8 cellular contexts compared by ENCODE assay signal in genomic region chr5:159207222-159207615, GRCh38. TPM values are rescaled to one million over a fixed set of nuclear protein-coding genes. Genes with fewer than 3 reads are reported as not detected.
DNase-seq lines count a peak whose midpoint lies in the region; ATAC-seq and TF ChIP-seq lines count a peak whose summit lies in the region.

No MANE protein-coding gene starts in this region.

- peaks cover 44% of the 10 kb centered on the region for H4K20me1 ChIP-seq in OCI-LY3 (ENCODE audit: insufficient read depth, low read length)

- H3K4me2 ChIP-seq in OCI-LY3 (ENCODE audit: low read length), result peak overlapping the region; percentile 90

- ATAC-seq in CD4-positive, CD25-positive, alpha-beta regulatory T cell (ENCODE audit: low read depth in 2 of 2), result no peak

- H3K27ac ChIP-seq in CD4-positive, CD25-positive, alpha-beta regulatory T cell (ENCODE audit: insufficient read depth, low read length, poor library complexity, severe bottlenecking), result peak overlapping the region; percentile 84
- H3K27ac ChIP-seq in OCI-LY3 (ENCODE audit: low read length) (peak overlapping the region; percentile 94), endodermal cell (ENCODE audit: low read depth, low read length) (peak overlapping the region; percentile 90), neutrophil (peak overlapping the region; percentile 95)

- TF ChIP-seq CTCF in OCI-LY3 (IDR thresholded peaks at IDR 0.05; ENCODE audit: low read depth, low read length) (no peak), endodermal cell (conservative IDR thresholded peaks at IDR 0.05) (no peak), neutrophil (IDR thresholded peaks at IDR 0.05) (no peak)

- peaks cover 6% of the 10 kb centered on the region for H3K36me3 ChIP-seq in CD4-positive, CD25-positive, alpha-beta regulatory T cell (ENCODE audit: control insufficient read depth, insufficient read depth, low read length)
- H3K36me3 ChIP-seq in OCI-LY3 (replicated peaks; ENCODE audit: low read depth, low read length) (peaks cover 5% of the 10 kb centered on the region), endodermal cell (ENCODE audit: control insufficient read depth, insufficient read depth, low read length) (peaks cover 9% of the 10 kb centered on the region), neutrophil (peaks cover 4% of the 10 kb centered on the region)

- peaks cover 61% of the 10 kb centered on the region for H3K4me1 ChIP-seq in CD4-positive, CD25-positive, alpha-beta regulatory T cell (ENCODE audit: control insufficient read depth, insufficient read depth, low read length, poor library complexity, severe bottlenecking)
- peaks cover 30% of the 10 kb centered on the region for H3K4me1 ChIP-seq in OCI-LY3 (ENCODE audit: low read length)
- peaks cover 7% of the 10 kb centered on the region for H3K4me1 ChIP-seq in endodermal cell (ENCODE audit: control insufficient read depth, insufficient read depth, low read length)
- H3K4me1 ChIP-seq in neutrophil (ENCODE audit: control insufficient read depth in 1 of 2, insufficient read depth in 1 of 2, low read depth in 1 of 2, low read length in 1 of 2), result peaks cover 50 to 61% of the 10 kb centered on the region in 2 experiments

- no peak overlapping the region for H2AFZ ChIP-seq in OCI-LY3 (ENCODE audit: low read depth, low read length)

- H3K9ac ChIP-seq in OCI-LY3 (ENCODE audit: low read length) (peak overlapping the region; percentile 92), endodermal cell (ENCODE audit: extremely low read depth, low read length, poor library complexity, severe bottlenecking) (peak overlapping the region; percentile 82)

- H3K27ac Mint-ChIP-seq in CD4-positive, CD25-positive, alpha-beta regulatory T cell, result peak overlapping the region; percentile 96 to 99 (median 97)
- H3K27ac Mint-ChIP-seq in endodermal cell, result peak overlapping the region; percentile 90

- H3K9me3 ChIP-seq in CD4-positive, CD25-positive, alpha-beta regulatory T cell (ENCODE audit: control insufficient read depth in 2 of 2, low read length in 2 of 2), result no peaks in the 10 kb centered on the region
- H3K9me3 ChIP-seq in OCI-LY3 (ENCODE audit: insufficient read depth, low read length) (no peaks in the 10 kb centered on the region), endodermal cell (ENCODE audit: control insufficient read depth, low read length) (no peaks in the 10 kb centered on the region), neutrophil (no peaks in the 10 kb centered on the region)

- peaks cover 37 to 68% (median 56%) of the 10 kb centered on the region in 4 donors for H3K4me1 Mint-ChIP-seq in CD4-positive, CD25-positive, alpha-beta regulatory T cell
- peaks cover 34% of the 10 kb centered on the region for H3K4me1 Mint-ChIP-seq in endodermal cell

- H3K79me2 ChIP-seq in OCI-LY3 (ENCODE audit: low read length), result peaks cover 83% of the 10 kb centered on the region

- 48 to 53% methylated on average over 4 of the region's 4 CpGs for WGBS in endodermal cell (ENCODE audit: insufficient coverage in 1 of 2, insufficient read length in 1 of 2), 2 experiments

- H3K9me3 Mint-ChIP-seq in CD4-positive, CD25-positive, alpha-beta regulatory T cell, result no peaks in the 10 kb centered on the region
- H3K9me3 Mint-ChIP-seq in endodermal cell, result no peaks in the 10 kb centered on the region

- peak overlapping the region; percentile 96 for H3K4me3 ChIP-seq in CD4-positive, CD25-positive, alpha-beta regulatory T cell (ENCODE audit: low read depth, low read length)
- H3K4me3 ChIP-seq in OCI-LY3 (ENCODE audit: low read length) (peak overlapping the region; percentile 94), endodermal cell (ENCODE audit: low read length) (peak overlapping the region; percentile 98), neutrophil (ENCODE audit: low read depth in 1 of 2, low read length in 1 of 2) (peak overlapping the region; percentile 91 to 98)

- no peak for DNase-seq in CD4-positive, CD25-positive, alpha-beta regulatory T cell
- DNase-seq in endodermal cell (no peak), Ammon's horn (ENCODE audit: low spot score) (no peak), iPS-NIHi11 (ENCODE audit: low spot score) (no peak), DMS53 (lab: John Stamatoyannopoulos, UW) (no peak), cerebellum (ENCODE audit: low spot score) (no peak)

- H3K4me3 Mint-ChIP-seq in CD4-positive, CD25-positive, alpha-beta regulatory T cell, result peak overlapping the region; percentile 93 to 99 (median 96)
- peak overlapping the region; percentile 94 for H3K4me3 Mint-ChIP-seq in endodermal cell

- H3K27me3 Mint-ChIP-seq in CD4-positive, CD25-positive, alpha-beta regulatory T cell, result peaks cover 4% of the 10 kb centered on the region
- no peaks in the 10 kb centered on the region for H3K27me3 Mint-ChIP-seq in endodermal cell (ENCODE audit: insufficient read depth)

- no peaks in the 10 kb centered on the region for H3K27me3 ChIP-seq in CD4-positive, CD25-positive, alpha-beta regulatory T cell (ENCODE audit: control insufficient read depth, insufficient read depth, low read length)
- no peaks in the 10 kb centered on the region for H3K27me3 ChIP-seq in OCI-LY3 (ENCODE audit: low read depth, low read length)
- no peaks in the 10 kb centered on the region for H3K27me3 ChIP-seq in endodermal cell (ENCODE audit: control insufficient read depth, insufficient read depth, low read length, poor library complexity, severe bottlenecking)
- no peaks in the 10 kb centered on the region for H3K27me3 ChIP-seq in neutrophil

- H3K36me3 Mint-ChIP-seq in CD4-positive, CD25-positive, alpha-beta regulatory T cell, result peaks cover 7% of the 10 kb centered on the region
- peaks cover 2% of the 10 kb centered on the region for H3K36me3 Mint-ChIP-seq in endodermal cell (ENCODE audit: low read depth)

RNA-seq across cellular contexts. Expression of gene RNF145, which starts 2.1 kb away (rescaled TPM):
- total RNA-seq in CD4-positive, CD25-positive, alpha-beta regulatory T cell, result 67.9 TPM
- 10 to 100 TPM in 3 of 4 donors, 1 to 10 TPM in 1; 8.8 to 12.6 (median 11.2) TPM for polyA plus RNA-seq in CD4-positive, CD25-positive, alpha-beta regulatory T cell
- total RNA-seq in endodermal cell (10 to 100 TPM; 50.2 to 50.4 TPM), cerebellum (71.3 TPM)
- polyA plus RNA-seq in endodermal cell (2013, experiment 1 of 2), result 77.2 TPM
- 75.5 TPM for polyA plus RNA-seq in endodermal cell (2013, experiment 2 of 2)

RNA-seq across cellular contexts. Expression of gene UBLCP1, which starts 55.9 kb away (rescaled TPM):
- total RNA-seq in CD4-positive, CD25-positive, alpha-beta regulatory T cell, result 20.5 TPM
- 10 to 100 TPM; 52.8 to 66.1 (median 60.2) TPM for polyA plus RNA-seq in CD4-positive, CD25-positive, alpha-beta regulatory T cell
- total RNA-seq in endodermal cell (10 to 100 TPM; 38.0 to 44.4 TPM), cerebellum (18.2 TPM)
- polyA plus RNA-seq in endodermal cell (2013, experiment 1 of 2), result 46.3 TPM
- polyA plus RNA-seq in endodermal cell (2013, experiment 2 of 2), result 46.5 TPM
